Comparison of ENCODE assay signal across 20 cellular contexts in the genomic region with DNA sequence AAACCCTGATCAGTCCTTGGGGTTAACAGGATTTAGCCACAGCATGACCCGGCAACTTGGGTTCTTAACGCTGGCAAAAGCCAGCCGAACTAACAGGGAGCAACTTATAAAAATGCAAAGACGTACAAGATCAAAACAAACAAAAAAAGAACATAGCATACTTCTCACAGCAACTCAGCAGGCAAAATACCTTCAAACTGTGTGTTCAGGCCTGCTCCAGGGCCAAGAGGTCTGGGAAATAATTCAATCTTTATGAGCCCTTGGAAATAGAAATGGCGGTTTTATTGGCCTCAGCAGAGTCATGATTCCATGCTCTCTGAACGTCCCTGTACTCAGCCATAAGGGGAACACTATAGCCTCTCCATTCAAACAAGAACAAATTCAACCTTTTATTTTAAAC.
DNase-seq lines count a peak whose midpoint lies in the region; ATAC-seq, FAIRE-seq and TF ChIP-seq lines count a peak whose summit lies in the region.
"Had no signal": no experiment of that assay in that cellular context is flagged by ENCODE, and none has a peak within 500 bp of the region (broad histone marks: within the 10 kb centered on the region; RNA-seq: fewer than 3 reads in every experiment).

No MANE protein-coding gene starts in this region.

- POLR2A ChIA-PET in MCF 10A (lab: Yijun Ruan, JAX) = no interaction called here

- no peak for DNase-seq in MCF 10A (ENCODE audit: unreplicated experiment)
- no peak for DNase-seq in breast epithelium (ENCODE audit: low spot score in 2 of 2)
- no peak for DNase-seq in lung (ENCODE audit: low spot score)
- DNase-seq in upper lobe of right lung = no peak
- no peak for DNase-seq in SIG-M5 treated with dmso at 0.1 percent for 504 hours (lab: John Stamatoyannopoulos, UW; ENCODE audit: unreplicated experiment)
- no peak for DNase-seq in SHP77 (lab: John Stamatoyannopoulos, UW)
- no peak for DNase-seq in pancreas
- DNase-seq: activated naive CD4-positive, alpha-beta T cell treated with Interleukin-2 at 50 U/mL for 16 hours; activated T-cell treated with anti-CD3 and anti-CD28 coated beads, Interleukin-2, amount 50 U/mL, for 48 hours; COR-L47; dermis blood vessel endothelial cell; GM23248; head of caudate nucleus; NCI-H1436; NCI-H524 treated with DMSO at 0.1 percent for 48 hours; transverse colon had no signal

- peaks cover 70% of the 10 kb centered on the region for H3K36me3 Mint-ChIP-seq in MCF 10A (ENCODE audit: insufficient read depth, unreplicated experiment)
- peaks cover 43% of the 10 kb centered on the region for H3K36me3 Mint-ChIP-seq in brain

- intact Hi-C loops in MCF 10A (cut with micrococcal nuclease) (no loop called here), breast epithelium (cut with DNase I; ENCODE audit: low total_unique reads) (no loop called here), upper lobe of right lung (cut with DNase I) (no loop called here), pancreas (cut with DNase I) (no loop called here)

- H3K9me3 Mint-ChIP-seq in MCF 10A (ENCODE audit: unreplicated experiment) = no peaks in the 10 kb centered on the region
- no peaks in the 10 kb centered on the region for H3K9me3 Mint-ChIP-seq in brain

- 64 to 86% methylated on average over 6 of the region's 6 CpGs for WGBS in lung, 2 donors
- 80 to 87% methylated on average over 6 of the region's 6 CpGs for WGBS in pancreas, 2 donors

- H3K27me3 ChIP-seq in breast epithelium (no peaks in the 10 kb centered on the region), lung (ENCODE audit: control insufficient read depth, insufficient read depth) (no peaks in the 10 kb centered on the region), upper lobe of right lung (no peaks in the 10 kb centered on the region), pancreas (no peaks in the 10 kb centered on the region)
- H3K27me3 ChIP-seq: transverse colon had no signal

- CTCF ChIA-PET in MCF 10A (lab: Yijun Ruan, JAX) = no interaction called here

- no peak overlapping the region for H3K4me3 Mint-ChIP-seq in MCF 10A (ENCODE audit: unreplicated experiment)
- H3K4me3 Mint-ChIP-seq in brain = peak overlapping the region in 1 of 5 experiments; percentile 4

- TF ChIP-seq POLR2A in breast epithelium (IDR thresholded peaks at IDR 0.05) = no peak

- FAIRE-seq in pancreas (lab: Jason Lieb, UNC) = no peak
- FAIRE-seq: endothelial cell of umbilical vein had no signal

- H3K27me3 Mint-ChIP-seq in MCF 10A (ENCODE audit: insufficient read depth, unreplicated experiment) (no peaks in the 10 kb centered on the region), brain (no peaks in the 10 kb centered on the region)

- no peak overlapping the region for H3K4me3 ChIP-seq in breast epithelium
- no peak overlapping the region for H3K4me3 ChIP-seq in lung
- H3K4me3 ChIP-seq in upper lobe of right lung = no peak overlapping the region
- H3K4me3 ChIP-seq in pancreas = no peak overlapping the region
- H3K4me3 ChIP-seq: GM23248, transverse colon had no signal

- ATAC-seq in lung (ENCODE audit: insufficient read depth, low FRiP score) = peak; percentile 41
- ATAC-seq in upper lobe of right lung = peak; percentile 77
- ATAC-seq in pancreas = no peak
- ATAC-seq: activated CD4-positive, CD25-positive, alpha-beta regulatory T cell treated with anti-CD3 and anti-CD28 coated beads, Interleukin-2, amount 50 U/mL, for 24 hours; left lobe of liver had no signal

- H3K27ac Mint-ChIP-seq in MCF 10A (ENCODE audit: low read depth, unreplicated experiment) = peak overlapping the region; percentile 20
- H3K27ac Mint-ChIP-seq in brain = peak overlapping the region in 3 of 5 experiments; percentile 34 to 64 (median 58)

- H3K4me1 ChIP-seq in breast epithelium (no peaks in the 10 kb centered on the region), lung (ENCODE audit: control insufficient read depth in 2 of 2, insufficient read depth in 2 of 2, low read length in 2 of 2) (peaks cover 0 to 4% of the 10 kb centered on the region in 2 donors), upper lobe of right lung (peaks cover 12% of the 10 kb centered on the region), pancreas (peaks cover 0 to 4% (median 0%) of the 10 kb centered on the region in 3 donors)

- H3K9me3 ChIP-seq in breast epithelium = no peaks in the 10 kb centered on the region
- H3K9me3 ChIP-seq in lung (ENCODE audit: control insufficient read depth in 2 of 2, insufficient read depth in 1 of 2, low read length in 1 of 2) = no peaks in the 10 kb centered on the region
- no peaks in the 10 kb centered on the region for H3K9me3 ChIP-seq in upper lobe of right lung
- H3K9me3 ChIP-seq in pancreas = no peaks in the 10 kb centered on the region
- H3K9me3 ChIP-seq: transverse colon had no signal

- TSS peak; percentile 19 for BruUV-seq in MCF 10A (replicated peaks; lab: Mats Ljungman, UMichigan)

- H3K27ac ChIP-seq in breast epithelium = no peak overlapping the region
- no peak overlapping the region for H3K27ac ChIP-seq in lung (ENCODE audit: low read depth in 1 of 2, low read length in 1 of 2)
- no peak overlapping the region for H3K27ac ChIP-seq in upper lobe of right lung
- H3K27ac ChIP-seq in pancreas = no peak overlapping the region
- H3K27ac ChIP-seq: GM23248 had no signal

- no peaks in the 10 kb centered on the region for H3K36me3 ChIP-seq in breast epithelium
- peaks cover 7 to 18% of the 10 kb centered on the region in 2 donors for H3K36me3 ChIP-seq in lung (ENCODE audit: control insufficient read depth in 2 of 2, insufficient read depth in 2 of 2, low read length in 2 of 2)
- H3K36me3 ChIP-seq in upper lobe of right lung = peaks cover 38% of the 10 kb centered on the region
- peaks cover 0 to 4% (median 2%) of the 10 kb centered on the region in 3 donors for H3K36me3 ChIP-seq in pancreas

- no peak for TF ChIP-seq CTCF in MCF 10A (IDR thresholded peaks at IDR 0.05; ENCODE audit: unreplicated experiment)
- TF ChIP-seq CTCF in breast epithelium (IDR thresholded peaks at IDR 0.05) = no peak
- no peak for TF ChIP-seq CTCF in brain (conservative IDR thresholded peaks at IDR 0.05)
- TF ChIP-seq CTCF in lung (IDR thresholded peaks at IDR 0.05; ENCODE audit: control extremely low read depth, extremely low read depth) = no peak
- TF ChIP-seq CTCF in upper lobe of right lung (IDR thresholded peaks at IDR 0.05) = no peak
- TF ChIP-seq CTCF in pancreas (IDR thresholded peaks at IDR 0.05) = no peak

- H3K4me1 Mint-ChIP-seq in MCF 10A (ENCODE audit: insufficient read depth, unreplicated experiment) (peaks cover 8% of the 10 kb centered on the region), brain (peaks cover 16% of the 10 kb centered on the region)

Comparison
In these comparisons a context has a peak if more than half of its experiments do, and no peak if none do; other contexts are left out.
1. ATAC-seq: peak in lung (single experiment) and upper lobe of right lung (single experiment); none in pancreas (0 of 4).